ENCODE assay signal across 8 cellular contexts in genomic region chr4:87390931-87391782, GRCh38. TPM values are rescaled to one million over a fixed set of nuclear protein-coding genes. Genes with fewer than 3 reads are reported as not detected.
A peak's percentile ranks its signal among the peaks of the same experiment; 100 is the strongest.
DNase-seq lines count a peak whose midpoint lies in the region; ATAC-seq, FAIRE-seq and TF ChIP-seq lines count a peak whose summit lies in the region.

A gene with protein sequence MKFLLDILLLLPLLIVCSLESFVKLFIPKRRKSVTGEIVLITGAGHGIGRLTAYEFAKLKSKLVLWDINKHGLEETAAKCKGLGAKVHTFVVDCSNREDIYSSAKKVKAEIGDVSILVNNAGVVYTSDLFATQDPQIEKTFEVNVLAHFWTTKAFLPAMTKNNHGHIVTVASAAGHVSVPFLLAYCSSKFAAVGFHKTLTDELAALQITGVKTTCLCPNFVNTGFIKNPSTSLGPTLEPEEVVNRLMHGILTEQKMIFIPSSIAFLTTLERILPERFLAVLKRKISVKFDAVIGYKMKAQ (minus strand): TSS chr4:87391188. CDS start chr4:87391070, 118 bp downstream.

- H3K27me3 ChIP-seq in H1 (replicated peaks in 1 of 4; ENCODE audit: control insufficient read depth in 3 of 4, extremely low read depth in 1 of 4, insufficient read depth in 3 of 4, low read length in 3 of 4) = no peaks in the 10 kb centered on the region

- peaks cover 2% of the 10 kb centered on the region for H3K9me3 Mint-ChIP-seq in memory B cell

- H3K23me2 ChIP-seq in H1 (ENCODE audit: low read depth, low read length) = 0 out of 2 replicates have a peak, but pooled peaks cover 3% of the 10 kb centered on the region

- peak within 1 kb of the TSS; percentile 26; the same call in 1 of the 2 replicates for H3K18ac ChIP-seq in H1 (ENCODE audit: extremely low read depth, low read length)

- TF ChIP-seq RAD21 in H1 (IDR thresholded peaks at IDR 0.05 in 1 of 2, conservative IDR thresholded peaks at IDR 0.05 in 1 of 2; ENCODE audit: low read depth in 2 of 2, low read length in 2 of 2) = no peak

- H3K4me3 ChIP-seq in H1 (ENCODE audit: extremely low read depth in 1 of 4, insufficient read depth in 2 of 4, low read depth in 3 of 4, low read length in 4 of 4) = peak within 1 kb of the TSS; percentile 61 to 78 (median 69)

- FAIRE-seq in HTR-8/SVneo (lab: Jason Lieb, UNC) (no peak), H1 (lab: Jason Lieb, UNC) (peak; percentile 92)

- H3K27ac ChIP-seq in H1 (ENCODE audit: low read depth, low read length) = no peak within 1 kb of the TSS

- H2AFZ ChIP-seq in H1 (ENCODE audit: low read length) = peak within 1 kb of the TSS; percentile 97

- no peaks in the 10 kb centered on the region; a peak in 1 of 7 replicates for H3K4me1 ChIP-seq in H1 (replicated peaks in 1 of 4; ENCODE audit: control insufficient read depth in 3 of 4, insufficient read depth in 4 of 4, low read length in 3 of 4)

- ATAC-seq in GM21367 (IDR thresholded peaks at IDR 0.05; ENCODE audit: unreplicated experiment) = peak; percentile 99
- peak; percentile 98 for ATAC-seq in memory B cell (ENCODE audit: low read depth)

- H3K27ac Mint-ChIP-seq in memory B cell = peak within 1 kb of the TSS; percentile 83

- CTCF ChIA-PET in H1 (lab: Charles Lee; ENCODE audit: partially characterized antibody) = interaction anchor here (0.7 to 2.1 kb wide), 9 partner anchors 9 to 456 kb away, joined by 3 to 7 read pairs (median 4); no protein-coding TSS in a partner anchor

- peaks cover 2% of the 10 kb centered on the region; the same call in 1 of the 2 replicates for H3K79me1 ChIP-seq in H1 (ENCODE audit: low read depth, low read length)

- H2BK15ac ChIP-seq in H1 (ENCODE audit: low read length) = no peak within 1 kb of the TSS

- DNase-seq in COR-L47 (lab: John Stamatoyannopoulos, UW) = peak; percentile 87
- peak; percentile 87 for DNase-seq in HTR-8/SVneo (ENCODE audit: insufficient read length, low spot score)
- peak; percentile 97 for DNase-seq in NOMO-1 treated with dmso at 0.1 percent for 144 hours (lab: John Stamatoyannopoulos, UW; ENCODE audit: unreplicated experiment)
- DNase-seq in activated CD8-positive, alpha-beta memory T cell treated with anti-CD3 and anti-CD28 coated beads for 48 hours (ENCODE audit: low read depth in 2 of 3, low spot score in 2 of 3) = peak; percentile 49 to 70 (median 59)
- peak; percentile 64 to 82 for DNase-seq in H1 (ENCODE audit: low read depth in 1 of 2, low spot score in 2 of 2)
- peak; percentile 67 to 70 for DNase-seq in memory B cell (ENCODE audit: low spot score in 2 of 2)
- peak; percentile 49 for DNase-seq in stimulated activated CD8-positive, alpha-beta memory T cell treated with anti-CD3 and anti-CD28 coated beads, Interleukin-12 subunit alpha, Interleukin-12 subunit beta, amount 100 ng/mL, for 24 hours (ENCODE audit: extremely low read depth)

- H3K9ac ChIP-seq in H1 (replicated peaks in 1 of 4; ENCODE audit: extremely low read depth in 1 of 4, low read depth in 3 of 4, low read length in 3 of 4) = peak within 1 kb of the TSS; percentile 37 to 56 (median 54); a peak in 6 of 7 replicates

- H4K8ac ChIP-seq in H1 (ENCODE audit: extremely low read depth, insufficient read depth, low read length) = peak within 1 kb of the TSS; percentile 40; the same call in 1 of the 2 replicates

- no peak within 1 kb of the TSS for H4K91ac ChIP-seq in H1 (replicated peaks; ENCODE audit: insufficient read length, low read length)

- TF ChIP-seq CTCF in H1 (IDR thresholded peaks at IDR 0.05; ENCODE audit: control extremely low read depth in 1 of 3, insufficient read depth in 1 of 3, low read depth in 1 of 3, low read length in 3 of 3) = 0 out of 4 replicates have a peak, but pooled peaks of 1 of the 3 experiments have one; percentile 0

- H3K14ac ChIP-seq in H1 (ENCODE audit: insufficient read length) = no peak within 1 kb of the TSS

- no peak within 1 kb of the TSS for H3K56ac ChIP-seq in H1 (replicated peaks; ENCODE audit: insufficient read length, low read depth, low read length)

- peak within 1 kb of the TSS; percentile 96 for H3K4me3 Mint-ChIP-seq in memory B cell

- H3K27me3 Mint-ChIP-seq in memory B cell = no peaks in the 10 kb centered on the region

- TF ChIP-seq POLR2A in H1 (IDR thresholded peaks at IDR 0.05; ENCODE audit: control extremely low read depth in 1 of 2, low read depth in 2 of 2, low read length in 2 of 2) = peak in 1 of 2 experiments; percentile 79; a peak in 2 of 3 replicates

- no peak within 1 kb of the TSS for H3K23ac ChIP-seq in H1 (ENCODE audit: insufficient read length)

- H3K9me3 ChIP-seq in H1 (ENCODE audit: insufficient read depth in 2 of 2, low read depth in 1 of 2, low read length in 1 of 2) = peaks cover 0 to 2% of the 10 kb centered on the region in 2 experiments; a peak in 1 of 4 replicates

- no peak within 1 kb of the TSS for H3K4ac ChIP-seq in H1 (replicated peaks; ENCODE audit: insufficient read length, low read depth, low read length)

- H2BK120ac ChIP-seq in H1 (replicated peaks; ENCODE audit: low read depth, low read length) = no peak within 1 kb of the TSS

- H3K4me2 ChIP-seq in H1 (ENCODE audit: insufficient read depth in 1 of 2, low read depth in 2 of 2, low read length in 2 of 2) = peak within 1 kb of the TSS; percentile 65 to 69

- no peak within 1 kb of the TSS for H2BK5ac ChIP-seq in H1 (ENCODE audit: low read depth, low read length)

- H2AK5ac ChIP-seq in H1 (ENCODE audit: low read depth, low read length) = no peak within 1 kb of the TSS

- POLR2A ChIA-PET in H1 (lab: Charles Lee; ENCODE audit: partially characterized antibody) = interaction anchor here (1.0 to 1.7 kb wide), 6 partner anchors 9 to 184 kb away, joined by 3 to 7 read pairs (median 4); partner anchors contain the start of gene NUDT9

- 10% methylated on average over 42 of the region's 42 CpGs; no CpG with 5 or more reads in 1 of the 2 experiments for WGBS in H1 (ENCODE audit: extremely low coverage in 1 of 2, insufficient coverage in 1 of 2, insufficient read length in 1 of 2, insufficient replicate concordance in 2 of 2, low coverage in 1 of 2, low lambda C conversion rate in 2 of 2, missing lambda C conversion rate in 1 of 2), 2 experiments

- no peaks in the 10 kb centered on the region; a peak in 1 of 4 replicates for H3K79me2 ChIP-seq in H1 (ENCODE audit: control insufficient read depth in 1 of 2, insufficient read depth in 2 of 2, low read length in 2 of 2)

- peaks cover 10% of the 10 kb centered on the region for H3K36me3 Mint-ChIP-seq in memory B cell

- H2BK20ac ChIP-seq in H1 (ENCODE audit: low read length) = no peak within 1 kb of the TSS

- peaks cover 23% of the 10 kb centered on the region for H3K4me1 Mint-ChIP-seq in memory B cell

- H4K5ac ChIP-seq in H1 (ENCODE audit: insufficient read length, low read depth, low read length) = peak within 1 kb of the TSS; percentile 21

- H3K36me3 ChIP-seq in H1 (ENCODE audit: control insufficient read depth in 2 of 4, insufficient read depth in 4 of 4, low read length in 3 of 4) = no peaks in the 10 kb centered on the region; a peak in 2 of 8 replicates

- no peak for TF ChIP-seq EP300 in H1 (IDR thresholded peaks at IDR 0.05; ENCODE audit: borderline replicate concordance in 1 of 2, low read depth in 2 of 2, low read length in 2 of 2)

- H2BK12ac ChIP-seq in H1 (ENCODE audit: low read depth, low read length) = no peak within 1 kb of the TSS

- H4K20me1 ChIP-seq in H1 (replicated peaks in 1 of 2; ENCODE audit: control insufficient read depth in 1 of 2, insufficient read depth in 2 of 2, low read length in 2 of 2) = peaks cover 0 to 1% of the 10 kb centered on the region in 2 experiments

TF ChIP-seq in H1, 55 proteins besides CTCF, POLR2A, EP300 and RAD21 (continues in another document):
- TF ChIP-seq TBP (IDR thresholded peaks at IDR 0.05; ENCODE audit: low read depth, low read length) = peak; percentile 71
- TF ChIP-seq KDM1A (IDR thresholded peaks at IDR 0.05; ENCODE audit: borderline replicate concordance, low read length) = no peak
- peak; percentile 68 for TF ChIP-seq TAF1 (IDR thresholded peaks at IDR 0.05; ENCODE audit: low read depth, low read length)
- TF ChIP-seq RBBP5 (IDR thresholded peaks at IDR 0.05; ENCODE audit: borderline replicate concordance, low read depth, low read length) = peak; percentile 93
- no peak for TF ChIP-seq JUND (IDR thresholded peaks at IDR 0.05; ENCODE audit: low read length)
- TF ChIP-seq ASH2L (IDR thresholded peaks at IDR 0.05; ENCODE audit: low read length) = peak; percentile 95

RNA-seq across cellular contexts. Expression of the gene that starts here (rescaled TPM):
- total RNA-seq in H1 (2021; fragmentation: NEBNext Ultra II Directional; extraction: Animal tissue kit (Norgen Biotek cat#: 25700)) = 9.0 and 10.2 TPM in 2 replicates
- 2.2 and 6.0 TPM in 2 replicates for polyA plus RNA-seq in H1 (2011; rRNA removed)
- 5.3 TPM for polyA plus RNA-seq in H1 (2011; cell fraction: cytosol; rRNA removed)
- polyA plus RNA-seq in H1 (2011; cell fraction: nucleus; rRNA removed) = 1.1 TPM
- polyA plus RNA-seq in H1 (2012, experiment 1 of 2) = 5.4 to 9.4 TPM (median 7.3 TPM) in 4 replicates
- 1.2 TPM for polyA plus RNA-seq in H1 (2012, experiment 2 of 2)
- polyA plus RNA-seq in H1 (2013, experiment 1 of 2) = 15.3 TPM
- polyA plus RNA-seq in H1 (2013, experiment 2 of 2) = 19.4 TPM
- 5.8 and 8.1 TPM in 2 replicates for polyA minus RNA-seq in H1 (2011; rRNA and poly(A)+ RNA removed)
- polyA minus RNA-seq in H1 (2011; cell fraction: cytosol; rRNA and poly(A)+ RNA removed) = 5.6 TPM
- polyA minus RNA-seq in H1 (2011; cell fraction: nucleus; rRNA and poly(A)+ RNA removed) = 4.5 TPM
